In the genomic region with DNA sequence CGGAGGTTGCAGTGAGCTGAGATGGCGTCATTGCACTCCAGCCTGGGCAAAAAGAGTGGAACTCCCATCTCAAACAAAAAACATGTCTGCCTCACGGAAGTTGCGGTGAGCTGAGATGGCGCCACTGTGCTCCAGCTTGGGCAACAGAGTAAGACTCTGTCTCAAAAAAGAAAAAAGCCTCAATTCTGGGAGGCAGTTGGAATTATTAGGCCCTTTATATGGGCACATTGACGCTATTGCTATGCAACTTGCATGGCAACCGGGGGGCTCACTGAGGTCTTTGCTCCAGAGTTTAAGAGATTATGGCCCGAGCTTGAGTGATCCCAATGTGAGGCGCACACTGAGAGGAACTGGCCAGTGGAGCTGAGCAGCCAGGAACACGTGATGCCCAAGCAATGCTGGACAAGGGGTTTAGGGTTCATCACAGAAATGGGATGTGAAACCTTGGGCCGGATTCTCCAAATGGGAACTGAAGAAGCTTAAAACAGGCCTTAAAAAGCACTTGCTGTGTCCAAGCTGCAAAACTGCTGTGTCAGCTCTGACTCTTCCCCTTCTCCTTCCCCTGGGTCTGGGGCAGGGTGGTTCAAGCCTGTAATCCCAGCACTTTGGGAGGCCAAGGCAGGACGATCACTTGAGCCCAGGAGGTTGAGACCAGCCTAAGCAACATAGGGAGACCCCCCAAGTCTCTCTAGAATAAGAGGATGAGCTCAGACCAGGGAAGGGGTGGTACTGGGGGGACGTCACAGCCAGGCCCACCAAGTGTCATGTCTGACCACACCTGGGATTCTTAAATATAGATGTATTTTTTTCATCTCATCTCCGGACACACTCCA, we compare ENCODE assay signal across 8 cellular contexts.
A peak's percentile ranks its signal among the peaks of the same experiment; 100 is the strongest.
DNase-seq lines count a peak whose midpoint lies in the region; ATAC-seq lines count a peak whose summit lies in the region.

No MANE protein-coding gene starts in this region.

- peak overlapping the region; percentile 81 for H3K9ac ChIP-seq in mucosa of stomach (ENCODE audit: low read length)

- H3K4me3 ChIP-seq in mucosa of stomach (ENCODE audit: low read length), result no peak overlapping the region

- peaks cover 4% of the 10 kb centered on the region for H3K36me3 ChIP-seq in mucosa of stomach (ENCODE audit: control insufficient read depth, insufficient read depth, low read length)

- no peaks in the 10 kb centered on the region for H3K9me3 ChIP-seq in mucosa of stomach (ENCODE audit: control insufficient read depth, low read length)

- ATAC-seq in GM21786 (IDR thresholded peaks at IDR 0.05; ENCODE audit: unreplicated experiment) (no peak), HG02938 (IDR thresholded peaks at IDR 0.05; ENCODE audit: unreplicated experiment) (no peak)

- no peaks in the 10 kb centered on the region for H3K27me3 ChIP-seq in mucosa of stomach (ENCODE audit: control insufficient read depth, insufficient read depth, low read length)

- peak overlapping the region; percentile 99 for H3K27ac ChIP-seq in cingulate gyrus (ENCODE audit: low read depth, low read length)

- peak; percentile 50 for DNase-seq in ELR (ENCODE audit: low read depth)
- DNase-seq in NCI-H226, result peak; percentile 36
- DNase-seq in kidney glomerular epithelial cell (lab: John Stamatoyannopoulos, UW), result no peak
- DNase-seq in NCI-H526 (lab: John Stamatoyannopoulos, UW), result no peak

- peaks cover 34% of the 10 kb centered on the region for H3K4me1 ChIP-seq in mucosa of stomach (ENCODE audit: control insufficient read depth, insufficient read depth, low read length)

Comparison
In these comparisons a context has a peak if more than half of its experiments do, and no peak if none do; other contexts are left out.
1. DNase-seq: peak in ELR (single experiment) and NCI-H226 (single experiment); none in kidney glomerular epithelial cell (single experiment) and NCI-H526 (0 of 2).